Comparison of ENCODE assay signal across 9 cellular contexts in the genomic region with DNA sequence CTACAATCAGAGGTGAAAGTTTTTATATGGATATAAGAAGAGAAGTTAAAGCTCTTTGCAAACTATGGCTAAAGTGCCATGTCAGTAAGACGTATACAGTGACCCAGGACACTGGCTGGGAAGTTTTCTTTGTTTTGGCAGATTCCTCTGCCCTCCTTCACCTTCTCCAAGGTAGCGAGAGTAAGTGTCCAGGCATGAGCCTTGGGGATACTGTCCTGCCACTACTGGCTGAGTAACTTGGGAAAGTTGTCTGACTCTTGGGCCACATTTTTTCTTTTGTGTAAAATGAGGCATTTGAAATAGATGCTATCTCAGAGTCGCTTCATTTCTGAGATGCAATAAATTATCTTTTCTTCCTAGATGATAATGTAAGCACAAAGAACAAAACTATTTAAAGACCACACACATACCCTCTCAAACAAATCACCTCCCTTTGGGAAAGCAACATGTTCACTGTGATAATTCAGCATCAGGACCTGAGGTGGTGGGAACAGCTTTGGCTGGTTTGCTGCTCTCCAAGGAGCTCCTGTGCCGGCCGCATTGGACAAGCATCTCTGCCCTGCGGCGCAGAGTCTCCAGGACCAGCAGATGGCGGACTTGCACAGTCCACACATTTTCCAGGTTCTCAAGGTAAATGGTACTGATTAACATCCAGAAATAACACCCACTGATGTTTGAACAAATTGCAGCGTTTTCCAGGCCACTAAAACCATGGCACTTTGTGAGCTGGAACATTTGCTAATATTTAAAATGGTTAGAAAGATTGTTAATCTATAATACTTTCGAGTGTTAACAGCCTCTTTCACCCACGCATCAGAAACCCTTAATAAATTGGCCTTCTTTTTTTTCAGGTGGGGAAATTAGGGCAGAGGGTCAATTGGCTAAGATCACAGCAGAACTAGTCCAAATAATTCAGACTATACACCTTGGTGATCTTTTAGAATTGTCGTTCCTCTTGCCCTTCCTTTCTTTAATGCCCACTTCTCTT.
DNase-seq lines count a peak whose midpoint lies in the region; ATAC-seq, FAIRE-seq and TF ChIP-seq lines count a peak whose summit lies in the region.
"Had no signal": no experiment of that assay in that cellular context is flagged by ENCODE, and none has a peak within 500 bp of the region (broad histone marks: within the 10 kb centered on the region; RNA-seq: fewer than 3 reads in every experiment).

No MANE protein-coding gene starts in this region.

- intact Hi-C loops in Right ventricle myocardium superior (cut with DNase I) (no loop called here), pancreas (cut with DNase I) (loop anchor here in 1 of 3 donors (10.0 kb wide), 1 partner anchor 304 kb away; no protein-coding TSS in a partner anchor)

- no peaks in the 10 kb centered on the region for H3K4me1 Mint-ChIP-seq in activated CD4-positive, alpha-beta memory T cell treated with anti-CD3 and anti-CD28 coated beads, Interleukin-2, amount 10 ng/mL, durations not matched to agents 7 days and 5 days

- H3K36me3 ChIP-seq in right atrium auricular region: no peaks in the 10 kb centered on the region
- no peaks in the 10 kb centered on the region for H3K36me3 ChIP-seq in pancreas

- no peaks in the 10 kb centered on the region for H3K36me3 Mint-ChIP-seq in activated CD4-positive, alpha-beta memory T cell treated with anti-CD3 and anti-CD28 coated beads, Interleukin-2, amount 10 ng/mL, durations not matched to agents 7 days and 5 days (ENCODE audit: low read depth)

- H3K9me3 ChIP-seq in right atrium auricular region (no peaks in the 10 kb centered on the region), pancreas (no peaks in the 10 kb centered on the region)

- FAIRE-seq in pancreas (lab: Jason Lieb, UNC): no peak
- FAIRE-seq in GM12891 (lab: Jason Lieb, UNC): no peak

- no peak for TF ChIP-seq POLR2A in GM12891 (IDR thresholded peaks at IDR 0.05; ENCODE audit: low read depth, low read length)

- H3K4me3 Mint-ChIP-seq in activated CD4-positive, alpha-beta memory T cell treated with anti-CD3 and anti-CD28 coated beads, Interleukin-2, amount 10 ng/mL, durations not matched to agents 7 days and 5 days: no peak overlapping the region
- H3K4me3 Mint-ChIP-seq: dendritic cell treated with granulocyte-macrophage colony-stimulating factor and Interleukin-4, amounts not matched to agents 40 ng/mL and 50 ng/mL, for 4 days had no signal

- DNase-seq in Right ventricle myocardium superior (peak; percentile 54), right atrium auricular region (ENCODE audit: low spot score) (no peak), NCI-H2171 (lab: John Stamatoyannopoulos, UW) (peak; percentile 71), fibroblast of villous mesenchyme (ENCODE audit: low read depth) (peak; percentile 52), pancreas (peak; percentile 38 to 82 (median 74)), GM12891 (ENCODE audit: insufficient read length, low spot score) (no peak)
- peak; percentile 48 for DNase-seq in activated CD4-positive, alpha-beta memory T cell treated with anti-CD3 and anti-CD28 coated beads, Interleukin-2, amount 10 ng/mL, durations not matched to agents 7 days and 5 days

- peak; percentile 70 for ATAC-seq in Right ventricle myocardium superior (ENCODE audit: poor library complexity)
- peak; percentile 43 for ATAC-seq in HG03039 (IDR thresholded peaks at IDR 0.05; ENCODE audit: unreplicated experiment)
- peak; percentile 88 to 96 (median 92) for ATAC-seq in pancreas

- H3K9me3 Mint-ChIP-seq in activated CD4-positive, alpha-beta memory T cell treated with anti-CD3 and anti-CD28 coated beads, Interleukin-2, amount 10 ng/mL, durations not matched to agents 7 days and 5 days: no peaks in the 10 kb centered on the region
- H3K9me3 Mint-ChIP-seq: dendritic cell treated with granulocyte-macrophage colony-stimulating factor and Interleukin-4, amounts not matched to agents 40 ng/mL and 50 ng/mL, for 4 days had no signal

- POLR2A ChIA-PET in activated CD4-positive, alpha-beta memory T cell treated with anti-CD3 and anti-CD28 coated beads, Interleukin-2, amount 10 ng/mL, durations not matched to agents 7 days and 5 days (lab: Charles Lee): no interaction called here

- H3K27ac ChIP-seq in right atrium auricular region (no peak overlapping the region), pancreas (peak overlapping the region in 1 of 4 donors; percentile 23)

- H3K27ac Mint-ChIP-seq in activated CD4-positive, alpha-beta memory T cell treated with anti-CD3 and anti-CD28 coated beads, Interleukin-2, amount 10 ng/mL, durations not matched to agents 7 days and 5 days: no peak overlapping the region
- H3K27ac Mint-ChIP-seq: dendritic cell treated with granulocyte-macrophage colony-stimulating factor and Interleukin-4, amounts not matched to agents 40 ng/mL and 50 ng/mL, for 4 days had no signal

- CTCF ChIA-PET in activated CD4-positive, alpha-beta memory T cell treated with anti-CD3 and anti-CD28 coated beads, Interleukin-2, amount 10 ng/mL, durations not matched to agents 7 days and 5 days (lab: Charles Lee): interaction anchor here (0.6 to 4.9 kb wide), 22 partner anchors 8 to 872 kb away, joined by 3 to 56 read pairs (median 5); a partner anchor contains a TSS

- 18 to 20% methylated on average over 12 of the region's 12 CpGs for WGBS in pancreas, 2 donors

- no peaks in the 10 kb centered on the region for H3K27me3 ChIP-seq in right atrium auricular region
- H3K27me3 ChIP-seq in pancreas: no peaks in the 10 kb centered on the region

- H3K4me1 ChIP-seq in right atrium auricular region (peaks cover 0 to 7% of the 10 kb centered on the region in 2 donors), pancreas (peaks cover 3 to 13% (median 6%) of the 10 kb centered on the region in 3 donors)

- TF ChIP-seq CTCF in right atrium auricular region (IDR thresholded peaks at IDR 0.05) (peak in 1 of 2 donors; percentile 71), fibroblast of villous mesenchyme (IDR thresholded peaks at IDR 0.05; ENCODE audit: insufficient read depth, low read depth, low read length) (peak; percentile 78), pancreas (IDR thresholded peaks at IDR 0.05) (peak; percentile 41 to 61 (median 56))

- H3K27me3 Mint-ChIP-seq in activated CD4-positive, alpha-beta memory T cell treated with anti-CD3 and anti-CD28 coated beads, Interleukin-2, amount 10 ng/mL, durations not matched to agents 7 days and 5 days: no peaks in the 10 kb centered on the region

- no peak overlapping the region for H3K4me3 ChIP-seq in right atrium auricular region
- H3K4me3 ChIP-seq in fibroblast of villous mesenchyme (ENCODE audit: low read depth, low read length): no peak overlapping the region
- H3K4me3 ChIP-seq in pancreas: no peak overlapping the region

TF ChIP-seq in GM12891, 5 proteins besides CTCF, POLR2A, EP300 and RAD21:
- TF ChIP-seq PAX5 (IDR thresholded peaks at IDR 0.05; ENCODE audit: insufficient read depth, low read length, severe bottlenecking) (no peak), POLR2AphosphoS5 (IDR thresholded peaks at IDR 0.05; ENCODE audit: low read depth, low read length) (no peak), POU2F2 (IDR thresholded peaks at IDR 0.05; ENCODE audit: low read depth, low read length) (no peak), SPI1 (IDR thresholded peaks at IDR 0.05; ENCODE audit: low read depth, low read length) (no peak), TAF1 (IDR thresholded peaks at IDR 0.05; ENCODE audit: low read depth, low read length) (no peak)

Comparison
In these comparisons a context has a peak if more than half of its experiments do, and no peak if none do; other contexts are left out.
1. DNase-seq: peak in Right ventricle myocardium superior (single experiment), NCI-H2171 (single experiment), activated CD4-positive, alpha-beta memory T cell treated with anti-CD3 and anti-CD28 coated beads, Interleukin-2, amount 10 ng/mL, durations not matched to agents 7 days and 5 days (single experiment), fibroblast of villous mesenchyme (single experiment) and pancreas (6 of 6); none in right atrium auricular region (single experiment) and GM12891 (single experiment).
2. Peak in every context shown above with its lines, with median percentiles within 50 percentile points of each other: ATAC-seq.